In the genomic region with DNA sequence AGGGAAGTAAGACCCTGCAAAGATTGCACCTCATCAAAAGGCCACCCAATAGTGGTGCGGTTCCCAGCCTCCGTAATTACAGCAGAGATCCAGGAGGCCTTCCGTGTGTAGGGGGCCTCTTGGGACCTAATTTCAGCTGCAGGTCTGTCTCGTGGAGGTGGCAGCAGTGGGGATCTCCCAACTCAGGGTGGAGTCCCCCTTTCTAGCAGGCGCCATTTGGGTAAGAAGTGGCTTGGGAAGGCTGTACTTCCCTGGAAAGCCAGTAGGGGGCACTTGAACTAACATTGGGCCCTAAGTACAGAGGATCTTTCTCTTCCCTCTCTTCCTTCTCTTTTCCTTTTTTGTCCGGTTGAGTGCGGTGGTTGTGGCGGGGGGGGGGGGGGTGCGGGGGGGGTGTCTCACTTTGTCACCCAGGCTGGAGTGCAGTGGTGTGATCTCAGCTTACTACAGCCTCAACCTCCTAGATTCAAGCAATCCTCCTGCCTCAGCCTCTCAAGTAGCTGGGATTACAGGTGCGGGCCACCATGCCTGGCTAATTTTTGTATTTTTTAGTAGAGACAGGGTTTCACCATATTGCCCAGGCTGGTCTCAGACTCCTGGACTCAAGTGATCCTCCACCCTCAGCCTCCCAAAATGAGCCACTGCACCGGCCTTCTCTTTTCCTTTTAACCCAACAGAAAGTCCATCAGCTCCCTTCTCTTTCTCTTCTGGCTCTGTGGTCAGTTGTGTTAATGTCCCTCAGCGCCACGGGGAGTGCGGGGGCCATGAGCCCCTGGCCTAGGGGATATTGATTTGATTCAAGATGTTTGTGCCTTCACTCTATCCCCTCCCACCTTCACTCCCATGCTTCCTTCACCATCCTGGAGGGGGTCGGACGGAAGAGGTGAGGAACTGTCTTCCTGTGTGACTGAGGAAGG, we compare ENCODE assay signal across 8 cellular contexts. TPM values are rescaled to one million over a fixed set of nuclear protein-coding genes. Genes with fewer than 3 reads are reported as not detected.
DNase-seq lines count a peak whose midpoint lies in the region; ATAC-seq and TF ChIP-seq lines count a peak whose summit lies in the region.

No MANE protein-coding gene starts in this region.

- H3K36me3 Mint-ChIP-seq in Calu3 (ENCODE audit: insufficient read depth, unreplicated experiment) (peaks cover 53% of the 10 kb centered on the region), mesothelial cell of epicardium (peaks cover 12% of the 10 kb centered on the region)
- H3K36me3 Mint-ChIP-seq in activated T-helper 1 cell treated with anti-CD3 and anti-CD28 coated beads, Interleukin-12 subunit alpha, Interleukin-12 subunit beta, Interleukin-2, Interleukin-4 antibody, amounts not matched to agents 30 ng/mL and 10 ng/mL and 1 ng/mL, durations not matched to agents 14 hours and 24 hours and 36 hours (ENCODE audit: low read depth) = peaks cover 32% of the 10 kb centered on the region

- H3K4me1 Mint-ChIP-seq in Calu3 (ENCODE audit: low read depth, unreplicated experiment) (no peaks in the 10 kb centered on the region), mesothelial cell of epicardium (peaks cover 3% of the 10 kb centered on the region)
- H3K4me1 Mint-ChIP-seq in activated T-helper 1 cell treated with anti-CD3 and anti-CD28 coated beads, Interleukin-12 subunit alpha, Interleukin-12 subunit beta, Interleukin-2, Interleukin-4 antibody, amounts not matched to agents 30 ng/mL and 10 ng/mL and 1 ng/mL, durations not matched to agents 14 hours and 24 hours and 36 hours (ENCODE audit: low read depth) = peaks cover 25% of the 10 kb centered on the region

- BruUV-seq in Calu3 (replicated peaks; lab: Mats Ljungman, UMichigan) = no TSS peak

- ATAC-seq in HG03280 (IDR thresholded peaks at IDR 0.05; ENCODE audit: unreplicated experiment) (no peak), HG03460 (IDR thresholded peaks at IDR 0.05; ENCODE audit: unreplicated experiment) (no peak)

- no peak overlapping the region for H3K27ac Mint-ChIP-seq in Calu3 (ENCODE audit: unreplicated experiment)
- peak overlapping the region; percentile 87 for H3K27ac Mint-ChIP-seq in activated T-helper 1 cell treated with anti-CD3 and anti-CD28 coated beads, Interleukin-12 subunit alpha, Interleukin-12 subunit beta, Interleukin-2, Interleukin-4 antibody, amounts not matched to agents 30 ng/mL and 10 ng/mL and 1 ng/mL, durations not matched to agents 14 hours and 24 hours and 36 hours
- no peak overlapping the region for H3K27ac Mint-ChIP-seq in mesothelial cell of epicardium

- TF ChIP-seq CTCF in Calu3 (IDR thresholded peaks at IDR 0.05; ENCODE audit: unreplicated experiment) (peak; percentile 76), HFF-Myc (IDR thresholded peaks at IDR 0.05; ENCODE audit: low read depth, low read length, missing control alignments) (peak; percentile 64), mesothelial cell of epicardium (IDR thresholded peaks at IDR 0.05; ENCODE audit: unreplicated experiment) (peak; percentile 50)

- H3K4me3 Mint-ChIP-seq in Calu3 (ENCODE audit: low read depth, unreplicated experiment) = no peak overlapping the region
- H3K4me3 Mint-ChIP-seq in activated T-helper 1 cell treated with anti-CD3 and anti-CD28 coated beads, Interleukin-12 subunit alpha, Interleukin-12 subunit beta, Interleukin-2, Interleukin-4 antibody, amounts not matched to agents 30 ng/mL and 10 ng/mL and 1 ng/mL, durations not matched to agents 14 hours and 24 hours and 36 hours = no peak overlapping the region
- no peak overlapping the region for H3K4me3 Mint-ChIP-seq in mesothelial cell of epicardium

- no peaks in the 10 kb centered on the region for H3K27me3 Mint-ChIP-seq in Calu3 (ENCODE audit: unreplicated experiment)
- H3K27me3 Mint-ChIP-seq in activated T-helper 1 cell treated with anti-CD3 and anti-CD28 coated beads, Interleukin-12 subunit alpha, Interleukin-12 subunit beta, Interleukin-2, Interleukin-4 antibody, amounts not matched to agents 30 ng/mL and 10 ng/mL and 1 ng/mL, durations not matched to agents 14 hours and 24 hours and 36 hours (ENCODE audit: insufficient read depth) = no peaks in the 10 kb centered on the region
- H3K27me3 Mint-ChIP-seq in mesothelial cell of epicardium (ENCODE audit: low read depth) = no peaks in the 10 kb centered on the region

- no peak overlapping the region for H3K4me3 ChIP-seq in HFF-Myc (replicated peaks; ENCODE audit: low read depth, low read length)

- intact Hi-C loops in Calu3 (cut with micrococcal nuclease; ENCODE audit: unreplicated experiment) = loop anchor here (1.0 kb wide), 1 partner anchor 212 kb away; no protein-coding TSS in a partner anchor
- intact Hi-C loops in activated T-helper 1 cell treated with anti-CD3 and anti-CD28 coated beads, Interleukin-12 subunit alpha, Interleukin-12 subunit beta, Interleukin-2, Interleukin-4 antibody, amounts not matched to agents 30 ng/mL and 10 ng/mL and 1 ng/mL, durations not matched to agents 14 hours and 24 hours and 36 hours (cut with micrococcal nuclease) = loop anchor here (5.0 kb wide), 1 partner anchor 123 kb away; no protein-coding TSS in a partner anchor

- CTCF ChIA-PET in Calu3 (lab: Charles Lee) = interaction anchor here (0.7 to 1.2 kb wide), 2 partner anchors 32 to 147 kb away, joined by 3 read pairs; a partner anchor contains a TSS

- H3K9me3 Mint-ChIP-seq in Calu3 (ENCODE audit: low read depth, unreplicated experiment) (no peaks in the 10 kb centered on the region), mesothelial cell of epicardium (no peaks in the 10 kb centered on the region)
- no peaks in the 10 kb centered on the region for H3K9me3 Mint-ChIP-seq in activated T-helper 1 cell treated with anti-CD3 and anti-CD28 coated beads, Interleukin-12 subunit alpha, Interleukin-12 subunit beta, Interleukin-2, Interleukin-4 antibody, amounts not matched to agents 30 ng/mL and 10 ng/mL and 1 ng/mL, durations not matched to agents 14 hours and 24 hours and 36 hours

- DNase-seq in Calu3 = peak; percentile 27
- DNase-seq in HFF-Myc (ENCODE audit: extremely low read depth, low read depth) = no peak
- DNase-seq in activated T-helper 1 cell treated with anti-CD3 and anti-CD28 coated beads, Interleukin-12 subunit alpha, Interleukin-12 subunit beta, Interleukin-2, Interleukin-4 antibody, amounts not matched to agents 30 ng/mL and 10 ng/mL and 1 ng/mL, durations not matched to agents 14 hours and 24 hours and 36 hours (ENCODE audit: low spot score) = no peak
- peak in 1 of 2 experiments; percentile 22 for DNase-seq in mesothelial cell of epicardium (ENCODE audit: low spot score in 2 of 2, unreplicated experiment in 2 of 2)
- DNase-seq in anterior cingulate cortex (lab: John Stamatoyannopoulos, UW) = no peak
- no peak for DNase-seq in NCI-H1105 (lab: John Stamatoyannopoulos, UW)

RNA-seq across cellular contexts. Expression of a gene that starts 32.0 kb away (rescaled TPM):
- total RNA-seq in Calu3 (2022) (38.9 and 43.1 TPM in 2 replicates), mesothelial cell of epicardium (18.1 to 19.0 TPM (median 18.8 TPM) in 3 replicates)
- 44.7 and 48.3 TPM in 2 replicates for total RNA-seq in activated T-helper 1 cell treated with anti-CD3 and anti-CD28 coated beads, Interleukin-12 subunit alpha, Interleukin-12 subunit beta, Interleukin-2, Interleukin-4 antibody, amounts not matched to agents 30 ng/mL and 10 ng/mL and 1 ng/mL, durations not matched to agents 14 hours and 24 hours and 36 hours

RNA-seq across cellular contexts. Expression of a gene that starts 32.0 kb away (rescaled TPM):
- total RNA-seq in Calu3 (2022) (22.3 and 23.8 TPM in 2 replicates), mesothelial cell of epicardium (17.2 to 22.4 TPM (median 22.0 TPM) in 3 replicates)
- total RNA-seq in activated T-helper 1 cell treated with anti-CD3 and anti-CD28 coated beads, Interleukin-12 subunit alpha, Interleukin-12 subunit beta, Interleukin-2, Interleukin-4 antibody, amounts not matched to agents 30 ng/mL and 10 ng/mL and 1 ng/mL, durations not matched to agents 14 hours and 24 hours and 36 hours = 16.5 and 17.3 TPM in 2 replicates
